ENCODE assay signal across 1 cellular context in genomic region chr12:58919271-58920101, GRCh38.
A peak's percentile ranks its signal among the peaks of the same experiment; 100 is the strongest.
TF ChIP-seq lines count a peak whose summit lies in the region.

No MANE protein-coding gene starts in this region.

TF ChIP-seq in HepG2, 621 proteins besides CTCF, POLR2A, EP300 and RAD21 (continued from another document):
- TF ChIP-seq HNF1A (IDR thresholded peaks at IDR 0.05; ENCODE audit: low read depth), result no peak
- TF ChIP-seq HNF1A (CRISPR knock-in tag; IDR thresholded peaks at IDR 0.05; ENCODE audit: borderline replicate concordance), result no peak
- TF ChIP-seq SP5 (CRISPR knock-in tag; IDR thresholded peaks at IDR 0.05; ENCODE audit: borderline replicate concordance, low read depth), result no peak
- no peak for TF ChIP-seq TSC22D2 (CRISPR knock-in tag; IDR thresholded peaks at IDR 0.05; ENCODE audit: borderline replicate concordance)
- no peak for TF ChIP-seq ZBTB21 (CRISPR knock-in tag; IDR thresholded peaks at IDR 0.05)
- TF ChIP-seq ZNF558 (CRISPR knock-in tag; IDR thresholded peaks at IDR 0.05; ENCODE audit: borderline replicate concordance), result 0 out of 2 replicates have a peak, but pooled peaks have one; percentile 64
- TF ChIP-seq SATB2 (CRISPR knock-in tag; IDR thresholded peaks at IDR 0.05), result 0 out of 2 replicates have a peak, but pooled peaks have one; percentile 5
- TF ChIP-seq MLX (CRISPR knock-in tag; IDR thresholded peaks at IDR 0.05), result no peak
- TF ChIP-seq ZNF563 (CRISPR knock-in tag; IDR thresholded peaks at IDR 0.05), result no peak
- TF ChIP-seq AGO2 (optimal IDR thresholded peaks at IDR 0.05; ENCODE audit: low read depth, low read length), result peak; percentile 41
- TF ChIP-seq ZNF737 (CRISPR knock-in tag; IDR thresholded peaks at IDR 0.05; ENCODE audit: borderline replicate concordance), result 0 out of 2 replicates have a peak, but pooled peaks have one; percentile 72
- TF ChIP-seq PHF5A (CRISPR knock-in tag; IDR thresholded peaks at IDR 0.05; ENCODE audit: low read depth, unreplicated experiment), result peak; percentile 38
- 0 out of 2 replicates have a peak, but pooled peaks have one; percentile 8 for TF ChIP-seq PATZ1 (CRISPR knock-in tag; IDR thresholded peaks at IDR 0.05)
- no peak for TF ChIP-seq KLF16 (CRISPR knock-in tag; IDR thresholded peaks at IDR 0.05)
- TF ChIP-seq SAP130 (CRISPR knock-in tag; IDR thresholded peaks at IDR 0.05; ENCODE audit: low read depth), result peak; percentile 26; the same call in 1 of the 2 replicates
- TF ChIP-seq IKZF1 (IDR thresholded peaks at IDR 0.05), result no peak
- TF ChIP-seq KLF12 (CRISPR knock-in tag; IDR thresholded peaks at IDR 0.05; ENCODE audit: borderline replicate concordance), result 0 out of 2 replicates have a peak, but pooled peaks have one; percentile 22
- TF ChIP-seq ZFAT (CRISPR knock-in tag; conservative IDR thresholded peaks at IDR 0.05), result no peak
- peak; percentile 5; the same call in 1 of the 3 replicates for TF ChIP-seq MXI1 (IDR thresholded peaks at IDR 0.05; ENCODE audit: borderline replicate concordance, low read depth, low read length)
- peak; percentile 33; the same call in 1 of the 2 replicates for TF ChIP-seq MAX (IDR thresholded peaks at IDR 0.05)
- no peak for TF ChIP-seq CCAR2 (optimal IDR thresholded peaks at IDR 0.05; ENCODE audit: low read depth, low read length)
- TF ChIP-seq ATF4 (CRISPR knock-in tag; IDR thresholded peaks at IDR 0.05), result no peak
- TF ChIP-seq ESRRA (CRISPR knock-in tag; IDR thresholded peaks at IDR 0.05; ENCODE audit: low read depth), result 0 out of 2 replicates have a peak, but pooled peaks have one; percentile 4
- TF ChIP-seq MAFG (CRISPR knock-in tag; IDR thresholded peaks at IDR 0.05), result no peak
- peak; percentile 76; the same call in 1 of the 2 replicates for TF ChIP-seq ARID2 (CRISPR knock-in tag; IDR thresholded peaks at IDR 0.05; ENCODE audit: borderline replicate concordance)
- TF ChIP-seq MEIS1 (CRISPR knock-in tag; IDR thresholded peaks at IDR 0.05; ENCODE audit: borderline replicate concordance), result peak; percentile 61; the same call in 1 of the 2 replicates
- TF ChIP-seq FOXP4 (CRISPR knock-in tag; IDR thresholded peaks at IDR 0.05), result no peak
- no peak for TF ChIP-seq ZNF549 (CRISPR knock-in tag; IDR thresholded peaks at IDR 0.05)
- TF ChIP-seq PAXIP1 (CRISPR knock-in tag; conservative IDR thresholded peaks at IDR 0.05), result no peak
- TF ChIP-seq SUZ12 (IDR thresholded peaks at IDR 0.05; ENCODE audit: low read depth, low read length), result no peak
- TF ChIP-seq ZBTB7A (CRISPR knock-in tag; IDR thresholded peaks at IDR 0.05), result no peak
- 0 out of 2 replicates have a peak, but pooled peaks have one; percentile 49 for TF ChIP-seq ZNF414 (CRISPR knock-in tag; IDR thresholded peaks at IDR 0.05)
- TF ChIP-seq ELK4 (CRISPR knock-in tag; IDR thresholded peaks at IDR 0.05; ENCODE audit: borderline replicate concordance), result no peak
- TF ChIP-seq ZBTB49 (CRISPR knock-in tag; IDR thresholded peaks at IDR 0.05; ENCODE audit: borderline replicate concordance), result no peak
- 0 out of 2 replicates have a peak, but pooled peaks have one; percentile 22 for TF ChIP-seq ZFP90 (CRISPR knock-in tag; IDR thresholded peaks at IDR 0.05; ENCODE audit: borderline replicate concordance)
- no peak for TF ChIP-seq HMGA1 (CRISPR knock-in tag; conservative IDR thresholded peaks at IDR 0.05)
- TF ChIP-seq RBM22 (optimal IDR thresholded peaks at IDR 0.05; ENCODE audit: low read length), result no peak
- 0 out of 2 replicates have a peak, but pooled peaks have one; percentile 11 for TF ChIP-seq ZNF350 (CRISPR knock-in tag; IDR thresholded peaks at IDR 0.05; ENCODE audit: borderline replicate concordance, low read depth)
- no peak for TF ChIP-seq ZNF430 (CRISPR knock-in tag; IDR thresholded peaks at IDR 0.05)
